Comparison of ENCODE assay signal across 1 cellular context in genomic region chr2:86140969-86141392, GRCh38.
TF ChIP-seq lines count a peak whose summit lies in the region.

No MANE protein-coding gene starts in this region.

TF ChIP-seq in GM23338, 12 proteins besides CTCF, POLR2A, EP300 and RAD21:
- TF ChIP-seq ETS1 (IDR thresholded peaks at IDR 0.05) (no peak), POLR2AphosphoS5 (IDR thresholded peaks at IDR 0.05; ENCODE audit: low read depth) (peak; percentile 15; the same call in 1 of the 2 replicates)
